Comparison of ENCODE assay signal across 8 cellular contexts in the genomic region with DNA sequence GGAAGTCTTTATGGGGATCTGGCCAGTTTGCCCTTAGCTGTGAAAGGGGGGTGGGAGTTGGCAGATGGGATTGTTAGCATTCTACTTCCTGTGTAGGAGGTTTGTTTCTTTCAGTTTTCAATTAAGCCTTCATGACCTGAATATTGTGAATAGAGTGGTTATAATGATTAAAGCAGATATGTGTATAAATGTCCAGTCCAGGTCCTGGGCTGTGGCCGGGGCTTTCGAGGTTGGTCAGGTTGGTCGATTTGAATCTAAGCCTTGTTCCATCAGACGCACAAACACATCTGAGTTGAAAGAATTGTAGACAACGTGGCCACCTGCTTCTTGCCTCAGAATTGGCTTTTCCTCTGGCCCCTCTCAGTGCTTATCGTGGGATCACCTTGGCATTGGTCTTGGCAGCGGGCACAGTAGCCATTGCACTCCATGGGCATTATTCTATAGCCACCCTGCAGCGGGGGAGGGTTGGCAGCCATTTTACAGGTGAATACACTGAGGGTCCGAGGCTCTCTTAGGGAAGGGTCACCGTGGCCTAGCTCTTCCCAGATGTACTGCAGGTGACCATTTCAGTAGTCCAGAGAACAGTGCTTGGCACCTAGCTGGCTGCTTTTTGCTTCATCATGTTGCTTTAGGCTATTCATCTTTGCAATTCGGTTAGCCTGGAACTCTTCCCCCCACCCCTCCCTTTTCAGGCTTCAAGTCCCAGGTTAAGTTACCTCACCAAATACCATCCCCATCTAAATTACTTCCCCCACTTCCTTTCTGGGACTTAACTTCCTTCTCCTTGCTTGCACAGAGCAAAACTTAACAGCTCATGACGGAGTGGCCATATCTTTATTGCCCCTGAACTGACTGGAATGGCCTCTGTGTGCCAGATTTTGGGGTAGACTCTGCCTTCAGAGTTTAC. TPM values are rescaled to one million over a fixed set of nuclear protein-coding genes. Genes with fewer than 3 reads are reported as not detected.
DNase-seq lines count a peak whose midpoint lies in the region; ATAC-seq and TF ChIP-seq lines count a peak whose summit lies in the region.

No MANE protein-coding gene starts in this region.

- peak overlapping the region; percentile 97 to 99 (median 98) for H3K4me3 Mint-ChIP-seq in CD4-positive, alpha-beta memory T cell

- TF ChIP-seq CTCF in fibroblast of lung (conservative IDR thresholded peaks at IDR 0.05 in 1 of 2, IDR thresholded peaks at IDR 0.05 in 1 of 2; ENCODE audit: low read depth in 1 of 2, low read length in 2 of 2) (no peak), psoas muscle (IDR thresholded peaks at IDR 0.05) (no peak)

- H2AFZ ChIP-seq in fibroblast of lung (ENCODE audit: low read length): no peak overlapping the region

- H3K4me3 ChIP-seq in CD4-positive, alpha-beta memory T cell (ENCODE audit: low read length in 2 of 2): peak overlapping the region; percentile 88 to 100
- H3K4me3 ChIP-seq in HAP-1 (peak overlapping the region; percentile 98), fibroblast of lung (replicated peaks in 1 of 4; ENCODE audit: control extremely low read depth in 1 of 4, insufficient read depth in 1 of 4, low read depth in 3 of 4, low read length in 4 of 4) (peak overlapping the region; percentile 92 to 98 (median 98)), psoas muscle (peak overlapping the region; percentile 94)

- H3K9ac ChIP-seq in fibroblast of lung (ENCODE audit: insufficient read depth, low read length): peak overlapping the region; percentile 94

- H3K27me3 ChIP-seq in CD4-positive, alpha-beta memory T cell (ENCODE audit: insufficient read depth, low read length): no peaks in the 10 kb centered on the region
- H3K27me3 ChIP-seq in HAP-1 (ENCODE audit: low read depth) (no peaks in the 10 kb centered on the region), fibroblast of lung (ENCODE audit: control insufficient read depth, insufficient read depth, low read length) (no peaks in the 10 kb centered on the region), psoas muscle (ENCODE audit: insufficient read depth in 3 of 3, low read length in 2 of 3) (no peaks in the 10 kb centered on the region)

- peaks cover 59% of the 10 kb centered on the region for H3K79me2 ChIP-seq in fibroblast of lung (ENCODE audit: control insufficient read depth, insufficient read depth, low read length)

- peaks cover 41 to 56% (median 46%) of the 10 kb centered on the region in 4 donors for H3K4me1 Mint-ChIP-seq in CD4-positive, alpha-beta memory T cell

- peak overlapping the region; percentile 83 to 98 (median 95) for H3K27ac Mint-ChIP-seq in CD4-positive, alpha-beta memory T cell

- 8 to 15% (median 9%) methylated on average over 12 of the region's 12 CpGs for WGBS in psoas muscle, 3 donors

- H3K36me3 Mint-ChIP-seq in CD4-positive, alpha-beta memory T cell: peaks cover 12 to 31% of the 10 kb centered on the region in 2 donors

- H3K4me2 ChIP-seq in fibroblast of lung (ENCODE audit: extremely low read depth, insufficient read depth, low read length): peak overlapping the region; percentile 76

- H3K4me1 ChIP-seq in CD4-positive, alpha-beta memory T cell (ENCODE audit: insufficient read depth, low read length): peaks cover 40% of the 10 kb centered on the region
- H3K4me1 ChIP-seq in HAP-1 (peaks cover 17% of the 10 kb centered on the region), fibroblast of lung (ENCODE audit: control insufficient read depth, extremely low read depth, insufficient read depth, low read length) (peaks cover 11% of the 10 kb centered on the region), psoas muscle (peaks cover 54% of the 10 kb centered on the region)

- H3K9me3 ChIP-seq in CD4-positive, alpha-beta memory T cell (ENCODE audit: control insufficient read depth in 1 of 2, low read length in 2 of 2): no peaks in the 10 kb centered on the region
- H3K9me3 ChIP-seq in HAP-1: no peaks in the 10 kb centered on the region
- no peaks in the 10 kb centered on the region for H3K9me3 ChIP-seq in fibroblast of lung (ENCODE audit: control insufficient read depth, insufficient read depth, low read depth, low read length)
- H3K9me3 ChIP-seq in psoas muscle: no peaks in the 10 kb centered on the region

- H3K9me3 Mint-ChIP-seq in CD4-positive, alpha-beta memory T cell: no peaks in the 10 kb centered on the region

- in situ Hi-C loops in HAP-1 (cut with MboI; ENCODE audit: low sequenced_read_pairs): no loop called here

- no peaks in the 10 kb centered on the region for H4K20me1 ChIP-seq in fibroblast of lung (ENCODE audit: control insufficient read depth, extremely low read depth, insufficient read depth, low read length)

- DNase-seq in CD4-positive, alpha-beta memory T cell: peak in 1 of 5 donors; percentile 24
- no peak for DNase-seq in HAP-1 (ENCODE audit: low spot score in 2 of 2)
- peak; percentile 76 for DNase-seq in SKM-1 treated with dmso at 0.1 percent for 144 hours (lab: John Stamatoyannopoulos, UW; ENCODE audit: unreplicated experiment)
- DNase-seq in fibroblast of lung (ENCODE audit: low read depth in 2 of 2): peak in 1 of 2 donors; percentile 20
- DNase-seq in psoas muscle: no peak
- no peak for DNase-seq in ureter (ENCODE audit: low spot score)

- POLR2A ChIA-PET in CD4-positive, alpha-beta memory T cell (lab: Charles Lee; ENCODE audit: partially characterized antibody): interaction anchor here (0.9 to 4.4 kb wide), 7 partner anchors 15 to 547 kb away, joined by 3 to 48 read pairs (median 7); a partner anchor contains a TSS

- ATAC-seq in psoas muscle: peak in 3 of 4 donors; percentile 14 to 16 (median 14)
- no peak for ATAC-seq in HG03039 (IDR thresholded peaks at IDR 0.05; ENCODE audit: unreplicated experiment)
- ATAC-seq in GM18517 (IDR thresholded peaks at IDR 0.05; ENCODE audit: unreplicated experiment): no peak

- H3K36me3 ChIP-seq in CD4-positive, alpha-beta memory T cell (ENCODE audit: insufficient read depth, low read length): peaks cover 13% of the 10 kb centered on the region
- H3K36me3 ChIP-seq in HAP-1 (replicated peaks) (peaks cover 31% of the 10 kb centered on the region), fibroblast of lung (ENCODE audit: control insufficient read depth, insufficient read depth, low read length) (peaks cover 5% of the 10 kb centered on the region), psoas muscle (ENCODE audit: insufficient read depth in 1 of 2, low read depth in 1 of 2) (peaks cover 5 to 39% of the 10 kb centered on the region in 2 donors)

- H3K27me3 Mint-ChIP-seq in CD4-positive, alpha-beta memory T cell: no peaks in the 10 kb centered on the region

- intact Hi-C loops in CD4-positive, alpha-beta memory T cell (cut with micrococcal nuclease): loop anchor here (2.0 to 5.0 kb wide), 2 partner anchors 124 to 225 kb away; a partner anchor contains a TSS
- intact Hi-C loops in psoas muscle (cut with DNase I): no loop called here

- peak overlapping the region; percentile 88 for H3K27ac ChIP-seq in CD4-positive, alpha-beta memory T cell (ENCODE audit: low read depth, low read length)
- H3K27ac ChIP-seq in fibroblast of lung (ENCODE audit: insufficient read depth, low read length) (peak overlapping the region; percentile 91), psoas muscle (peak overlapping the region; percentile 99)

- CTCF ChIA-PET in CD4-positive, alpha-beta memory T cell (lab: Charles Lee; ENCODE audit: partially characterized antibody): interaction anchor here (1.6 to 2.3 kb wide), 2 partner anchors 22 to 44 kb away, joined by 3 to 17 read pairs; a partner anchor contains a TSS

RNA-seq across cellular contexts. Expression of a gene that starts 1.1 kb away (rescaled TPM):
- total RNA-seq in CD4-positive, alpha-beta memory T cell: 100 to 1,000 TPM in 1 of 2 experiments, 10 to 100 TPM in 1; 96.3 to 101 TPM
- polyA plus RNA-seq in CD4-positive, alpha-beta memory T cell: 100 to 1,000 TPM; 107 to 177 TPM
- total RNA-seq in fibroblast of lung (50.3 and 65.2 TPM in 2 replicates), psoas muscle (100 to 1,000 TPM in 1 of 4 donors, 10 to 100 TPM in 3; 67.0 to 104 (median 82.4) TPM), ureter (68.7 TPM)
- polyA plus RNA-seq in fibroblast of lung (70.2 and 93.9 TPM in 2 replicates), psoas muscle (10 to 100 TPM; 30.8 to 83.6 (median 79.7) TPM)
- 57.8 and 75.8 TPM in 2 replicates for polyA plus RNA-seq in fibroblast of lung (2012)
- polyA minus RNA-seq in fibroblast of lung (ENCODE audit: low replicate concordance): 53.6 and 77.4 TPM in 2 replicates

RNA-seq across cellular contexts. Expression of a gene that starts 21.9 kb away (rescaled TPM):
- 1 to 10 TPM; 8.7 to 9.3 TPM for total RNA-seq in CD4-positive, alpha-beta memory T cell
- polyA plus RNA-seq in CD4-positive, alpha-beta memory T cell: 1 to 10 TPM; 2.6 to 6.9 TPM
- 1.0 and 2.0 TPM in 2 replicates for total RNA-seq in fibroblast of lung
- 3.6 and 4.2 TPM in 2 replicates for polyA plus RNA-seq in fibroblast of lung
- 4.6 and 4.9 TPM in 2 replicates for polyA plus RNA-seq in fibroblast of lung (2012)
- 4.6 and 5.1 TPM in 2 replicates for polyA minus RNA-seq in fibroblast of lung (ENCODE audit: low replicate concordance)
- total RNA-seq in psoas muscle: 10 to 100 TPM in 2 of 4 donors, 1 to 10 TPM in 2; 6.7 to 16.3 (median 10.3) TPM
- polyA plus RNA-seq in psoas muscle: 10 to 100 TPM in 1 of 3 donors, 1 to 10 TPM in 2; 7.8 to 15.0 (median 8.1) TPM
- 8.0 TPM for total RNA-seq in ureter

RNA-seq across cellular contexts. Expression of a gene that starts 45.5 kb away (rescaled TPM):
- total RNA-seq in CD4-positive, alpha-beta memory T cell: under 1 TPM; 0.19 to 0.44 TPM
- polyA plus RNA-seq in CD4-positive, alpha-beta memory T cell: under 1 TPM; 0.17 to 0.60 TPM
- total RNA-seq in fibroblast of lung (0.26 and 0.66 TPM in 2 replicates), psoas muscle (1 to 10 TPM in 2 of 4 donors, under 1 TPM in 2; 0.75 to 3.0 (median 1.9) TPM), ureter (5.8 TPM)
- polyA plus RNA-seq in fibroblast of lung (1.4 and 1.8 TPM in 2 replicates), psoas muscle (1 to 10 TPM in 2 of 3 donors, under 1 TPM in 1; 0.49 to 4.6 (median 1.1) TPM)
- 5.0 and 6.8 TPM in 2 replicates for polyA plus RNA-seq in fibroblast of lung (2012)
- polyA minus RNA-seq in fibroblast of lung (ENCODE audit: low replicate concordance): 5.1 and 6.5 TPM in 2 replicates

Comparison
In these comparisons a context has a peak if more than half of its experiments do, and no peak if none do; other contexts are left out.
1. ATAC-seq: peak in psoas muscle (3 of 4); none in HG03039 (single experiment) and GM18517 (single experiment).
2. Peak in every context shown above with its lines, with median percentiles within 50 percentile points of each other: H3K27ac ChIP-seq and H3K4me3 ChIP-seq.